In genomic region chr3:128573707-128574162, GRCh38 we compare ENCODE assay signal across 25 cellular contexts.
A peak's percentile ranks its signal among the peaks of the same experiment; 100 is the strongest.
DNase-seq lines count a peak whose midpoint lies in the region; ATAC-seq, FAIRE-seq and TF ChIP-seq lines count a peak whose summit lies in the region.
"Had no signal": no experiment of that assay in that cellular context is flagged by ENCODE, and none has a peak within 500 bp of the region (broad histone marks: within the 10 kb centered on the region; RNA-seq: fewer than 3 reads in every experiment).

No MANE protein-coding gene starts in this region.

- ATAC-seq in activated CD8-positive, alpha-beta T cell treated with anti-CD3 and anti-CD28 coated beads for 36 hours: peak; percentile 59
- no peak for ATAC-seq in activated CD8-positive, alpha-beta T cell treated with anti-CD3 and anti-CD28 coated beads, Interleukin-2, amount 10 ng/mL, durations not matched to agents 7 days and 5 days
- peak; percentile 28 for ATAC-seq in left lobe of liver
- peak in 1 of 2 donors; percentile 17 for ATAC-seq in upper lobe of left lung (ENCODE audit: low FRiP score in 2 of 2)
- ATAC-seq in GM18861 (IDR thresholded peaks at IDR 0.05; ENCODE audit: unreplicated experiment): no peak
- ATAC-seq: A549; stimulated activated memory B cell treated with anti-CD40 and anti-IgM and Interleukin-4, amounts not matched to agents 10 μg/mL and 1 μg/mL and 100 μg/mL, for 72 hours had no signal

- H3K4me1 Mint-ChIP-seq in activated CD8-positive, alpha-beta T cell treated with anti-CD3 and anti-CD28 coated beads for 36 hours (ENCODE audit: low read depth): peaks cover 20% of the 10 kb centered on the region
- peaks cover 17% of the 10 kb centered on the region for H3K4me1 Mint-ChIP-seq in activated CD8-positive, alpha-beta T cell treated with anti-CD3 and anti-CD28 coated beads, Interleukin-2, amount 10 ng/mL, durations not matched to agents 7 days and 5 days (ENCODE audit: low read depth)
- peaks cover 2% of the 10 kb centered on the region for H3K4me1 Mint-ChIP-seq in astrocyte (ENCODE audit: low read depth, unreplicated experiment)
- H3K4me1 Mint-ChIP-seq: nephron had no signal

- no peak overlapping the region for H3K9ac ChIP-seq in astrocyte (ENCODE audit: low read length)

- no peak for FAIRE-seq in astrocyte (lab: Jason Lieb, UNC)
- FAIRE-seq: A549, endometrium had no signal

- H2AFZ ChIP-seq in astrocyte (ENCODE audit: low read depth, low read length): no peak overlapping the region

- H3K9me3 ChIP-seq in astrocyte (ENCODE audit: insufficient read depth, low read depth, low read length) (no peaks in the 10 kb centered on the region), upper lobe of left lung (no peaks in the 10 kb centered on the region)
- H3K9me3 ChIP-seq: A549, HAP-1, psoas muscle, SJSA1, transverse colon had no signal

- no peaks in the 10 kb centered on the region for H3K27me3 ChIP-seq in astrocyte (ENCODE audit: insufficient read depth, low read length)
- H3K27me3 ChIP-seq in upper lobe of left lung: no peaks in the 10 kb centered on the region
- H3K27me3 ChIP-seq: SJSA1 had no signal

- TF ChIP-seq POLR2A in upper lobe of left lung (IDR thresholded peaks at IDR 0.05): no peak

- TF ChIP-seq EP300 in upper lobe of left lung (IDR thresholded peaks at IDR 0.05): no peak

- H3K4me3 Mint-ChIP-seq in activated CD8-positive, alpha-beta T cell treated with anti-CD3 and anti-CD28 coated beads for 36 hours: no peak overlapping the region
- H3K4me3 Mint-ChIP-seq in activated CD8-positive, alpha-beta T cell treated with anti-CD3 and anti-CD28 coated beads, Interleukin-2, amount 10 ng/mL, durations not matched to agents 7 days and 5 days: no peak overlapping the region
- H3K4me3 Mint-ChIP-seq in astrocyte (ENCODE audit: unreplicated experiment): no peak overlapping the region
- H3K4me3 Mint-ChIP-seq: nephron; stimulated activated memory B cell treated with anti-CD40 and anti-IgM and Interleukin-4, amounts not matched to agents 10 μg/mL and 1 μg/mL and 100 μg/mL, for 72 hours had no signal

- POLR2A ChIA-PET in activated CD8-positive, alpha-beta T cell treated with anti-CD3 and anti-CD28 coated beads for 36 hours (lab: Charles Lee): interaction anchor here (1.4 kb wide), 1 partner anchor 44 kb away, joined by 4 read pairs; no protein-coding TSS in a partner anchor
- POLR2A ChIA-PET in activated CD8-positive, alpha-beta T cell treated with anti-CD3 and anti-CD28 coated beads, Interleukin-2, amount 10 ng/mL, durations not matched to agents 7 days and 5 days (lab: Charles Lee): no interaction called here

- H3K27ac ChIP-seq in astrocyte (ENCODE audit: low read depth, low read length) (no peak overlapping the region), upper lobe of left lung (peak overlapping the region; percentile 57 to 76 (median 70))
- H3K27ac ChIP-seq: A549, psoas muscle, SJSA1, transverse colon had no signal

- H3K4me2 ChIP-seq in astrocyte (ENCODE audit: low read length): no peak overlapping the region
- H3K4me2 ChIP-seq: A549 had no signal

- CTCF ChIA-PET in activated CD8-positive, alpha-beta T cell treated with anti-CD3 and anti-CD28 coated beads for 36 hours (lab: Charles Lee): interaction anchor here (1.0 to 2.8 kb wide), 5 partner anchors 8 to 35 kb away, joined by 4 to 9 read pairs (median 6); no protein-coding TSS in a partner anchor
- CTCF ChIA-PET in activated CD8-positive, alpha-beta T cell treated with anti-CD3 and anti-CD28 coated beads, Interleukin-2, amount 10 ng/mL, durations not matched to agents 7 days and 5 days (lab: Charles Lee): interaction anchor here (0.9 to 2.2 kb wide), 4 partner anchors 8 to 44 kb away, joined by 3 to 8 read pairs (median 5); no protein-coding TSS in a partner anchor

- no peaks in the 10 kb centered on the region for H3K36me3 Mint-ChIP-seq in activated CD8-positive, alpha-beta T cell treated with anti-CD3 and anti-CD28 coated beads for 36 hours (ENCODE audit: low read depth)
- H3K36me3 Mint-ChIP-seq in activated CD8-positive, alpha-beta T cell treated with anti-CD3 and anti-CD28 coated beads, Interleukin-2, amount 10 ng/mL, durations not matched to agents 7 days and 5 days (ENCODE audit: low read depth): no peaks in the 10 kb centered on the region
- H3K36me3 Mint-ChIP-seq in astrocyte (ENCODE audit: low read depth, unreplicated experiment): no peaks in the 10 kb centered on the region
- H3K36me3 Mint-ChIP-seq: CD4-positive, alpha-beta memory T cell; stimulated activated memory B cell treated with anti-CD40 and anti-IgM and Interleukin-4, amounts not matched to agents 10 μg/mL and 1 μg/mL and 100 μg/mL, for 72 hours had no signal

- TF ChIP-seq CTCF in activated CD8-positive, alpha-beta T cell treated with anti-CD3 and anti-CD28 coated beads for 36 hours (IDR thresholded peaks at IDR 0.05): no peak
- TF ChIP-seq CTCF in astrocyte (IDR thresholded peaks at IDR 0.05; ENCODE audit: insufficient read depth, low read depth, low read length) (no peak), upper lobe of left lung (IDR thresholded peaks at IDR 0.05) (no peak)

- intact Hi-C loops in activated CD8-positive, alpha-beta T cell treated with anti-CD3 and anti-CD28 coated beads for 36 hours (cut with micrococcal nuclease): no loop called here

- no peaks in the 10 kb centered on the region for H3K4me1 ChIP-seq in astrocyte (ENCODE audit: insufficient read depth, low read length)
- peaks cover 5 to 27% (median 17%) of the 10 kb centered on the region in 4 donors for H3K4me1 ChIP-seq in upper lobe of left lung
- H3K4me1 ChIP-seq: A549, HAP-1, psoas muscle had no signal

- H3K4me3 ChIP-seq in astrocyte (ENCODE audit: insufficient read depth, low read depth, low read length) (no peak overlapping the region), upper lobe of left lung (no peak overlapping the region)
- H3K4me3 ChIP-seq: A549, HAP-1, psoas muscle, SJSA1, transverse colon had no signal

- H3K79me2 ChIP-seq in astrocyte (ENCODE audit: insufficient read depth, low read length): no peaks in the 10 kb centered on the region

- H3K9me3 Mint-ChIP-seq in activated CD8-positive, alpha-beta T cell treated with anti-CD3 and anti-CD28 coated beads for 36 hours: no peaks in the 10 kb centered on the region
- no peaks in the 10 kb centered on the region for H3K9me3 Mint-ChIP-seq in activated CD8-positive, alpha-beta T cell treated with anti-CD3 and anti-CD28 coated beads, Interleukin-2, amount 10 ng/mL, durations not matched to agents 7 days and 5 days (ENCODE audit: insufficient read depth)
- no peaks in the 10 kb centered on the region for H3K9me3 Mint-ChIP-seq in astrocyte (ENCODE audit: unreplicated experiment)
- H3K9me3 Mint-ChIP-seq: activated T-helper 2 cell treated with anti-CD3 and anti-CD28 coated beads, Interferon-gamma antibody, Interleukin-2, Interleukin-4, amounts not matched to agents 10 μg/mL and 5 μg/mL and 100 μg/mL, durations not matched to agents 14 hours and 24 hours and 36 hours; nephron; stimulated activated memory B cell treated with anti-CD40 and anti-IgM and Interleukin-4, amounts not matched to agents 10 μg/mL and 1 μg/mL and 100 μg/mL, for 72 hours had no signal

- WGBS in upper lobe of left lung, 2 donors: 29 to 35% methylated on average over 8 to 14 of the region's 14 CpGs

- no peak overlapping the region for H3K27ac Mint-ChIP-seq in activated CD8-positive, alpha-beta T cell treated with anti-CD3 and anti-CD28 coated beads for 36 hours
- H3K27ac Mint-ChIP-seq in activated CD8-positive, alpha-beta T cell treated with anti-CD3 and anti-CD28 coated beads, Interleukin-2, amount 10 ng/mL, durations not matched to agents 7 days and 5 days: no peak overlapping the region
- H3K27ac Mint-ChIP-seq in astrocyte (ENCODE audit: unreplicated experiment): peak overlapping the region; percentile 58
- H3K27ac Mint-ChIP-seq: activated T-helper 2 cell treated with anti-CD3 and anti-CD28 coated beads, Interferon-gamma antibody, Interleukin-2, Interleukin-4, amounts not matched to agents 10 μg/mL and 5 μg/mL and 100 μg/mL, durations not matched to agents 14 hours and 24 hours and 36 hours; nephron; stimulated activated memory B cell treated with anti-CD40 and anti-IgM and Interleukin-4, amounts not matched to agents 10 μg/mL and 1 μg/mL and 100 μg/mL, for 72 hours had no signal

- H3K36me3 ChIP-seq in astrocyte (ENCODE audit: insufficient read depth, low read length) (no peaks in the 10 kb centered on the region), upper lobe of left lung (no peaks in the 10 kb centered on the region)
- H3K36me3 ChIP-seq: HAP-1, SJSA1, transverse colon had no signal

- H4K20me1 ChIP-seq in astrocyte (ENCODE audit: insufficient read depth, low read length): no peaks in the 10 kb centered on the region

- H3K27me3 Mint-ChIP-seq in activated CD8-positive, alpha-beta T cell treated with anti-CD3 and anti-CD28 coated beads for 36 hours: peaks cover 9% of the 10 kb centered on the region
- H3K27me3 Mint-ChIP-seq in activated CD8-positive, alpha-beta T cell treated with anti-CD3 and anti-CD28 coated beads, Interleukin-2, amount 10 ng/mL, durations not matched to agents 7 days and 5 days (ENCODE audit: low read depth): peaks cover 11% of the 10 kb centered on the region
- H3K27me3 Mint-ChIP-seq in astrocyte (ENCODE audit: low read depth, unreplicated experiment): peaks cover 30% of the 10 kb centered on the region

- DNase-seq in activated CD8-positive, alpha-beta T cell treated with anti-CD3 and anti-CD28 coated beads for 36 hours: peak; percentile 39
- no peak for DNase-seq in activated CD8-positive, alpha-beta T cell treated with anti-CD3 and anti-CD28 coated beads, Interleukin-2, amount 10 ng/mL, durations not matched to agents 7 days and 5 days
- DNase-seq in astrocyte (ENCODE audit: low read depth): no peak
- no peak for DNase-seq in left lobe of liver (ENCODE audit: low spot score)
- DNase-seq in upper lobe of left lung: no peak
- DNase-seq in amniotic stem cell (lab: John Stamatoyannopoulos, UW): no peak
- DNase-seq in SKM-1 (lab: John Stamatoyannopoulos, UW; ENCODE audit: unreplicated experiment): no peak
- DNase-seq: amygdala; CD4-positive, alpha-beta memory T cell; DMS79; foreskin fibroblast; KBM-7; NCI-H1092; NCI-H526; stimulated activated CD4-positive, alpha-beta T cell treated with anti-CD3 and anti-CD28 coated beads, Interleukin-12 subunit alpha, Interleukin-12 subunit beta, amount 100 ng/mL, for 4 hours; transverse colon had no signal

Comparison
In these comparisons a context has a peak if more than half of its experiments do, and no peak if none do; other contexts are left out.
1. ATAC-seq: peak in activated CD8-positive, alpha-beta T cell treated with anti-CD3 and anti-CD28 coated beads for 36 hours (single experiment) and left lobe of liver (single experiment); none in activated CD8-positive, alpha-beta T cell treated with anti-CD3 and anti-CD28 coated beads, Interleukin-2, amount 10 ng/mL, durations not matched to agents 7 days and 5 days (single experiment) and GM18861 (single experiment).